9 cellular contexts compared by ENCODE assay signal in genomic region chr2:42192642-42193566, GRCh38. TPM values are rescaled to one million over a fixed set of nuclear protein-coding genes. Genes with fewer than 3 reads are reported as not detected.
A peak's percentile ranks its signal among the peaks of the same experiment; 100 is the strongest.
DNase-seq lines count a peak whose midpoint lies in the region; ATAC-seq lines count a peak whose summit lies in the region.
"Had no signal": no experiment of that assay in that cellular context is flagged by ENCODE, and none has a peak within 500 bp of the region (broad histone marks: within the 10 kb centered on the region; RNA-seq: fewer than 3 reads in every experiment).

No MANE protein-coding gene starts in this region.

- DNase-seq in activated naive CD4-positive, alpha-beta T cell treated with anti-CD3 and anti-CD28 coated beads for 36 hours: peak; percentile 32
- DNase-seq in activated naive CD4-positive, alpha-beta T cell treated with Interleukin-2 at 50 U/mL for 16 hours: no peak
- DNase-seq in activated naive CD8-positive, alpha-beta T cell treated with anti-CD3 and anti-CD28 coated beads, Interleukin-2, amount 10 ng/mL, durations not matched to agents 7 days and 5 days: no peak
- no peak for DNase-seq in activated CD4-positive, alpha-beta T cell treated with anti-CD3 and anti-CD28 coated beads, Interleukin-2, amount 50 U/mL, for 48 hours
- DNase-seq in NCI-H446 (lab: John Stamatoyannopoulos, UW): no peak
- DNase-seq: sigmoid colon had no signal

- no peaks in the 10 kb centered on the region for H3K9me3 Mint-ChIP-seq in activated naive CD4-positive, alpha-beta T cell treated with anti-CD3 and anti-CD28 coated beads for 36 hours
- no peaks in the 10 kb centered on the region for H3K9me3 Mint-ChIP-seq in activated naive CD8-positive, alpha-beta T cell treated with anti-CD3 and anti-CD28 coated beads, Interleukin-2, amount 10 ng/mL, durations not matched to agents 7 days and 5 days
- H3K9me3 Mint-ChIP-seq in stimulated activated naive CD8-positive, alpha-beta T cell treated with anti-CD3 and anti-CD28 coated beads, Interleukin-15, Interleukin-2, amounts not matched to agents 100 ng/mL and 50 ng/mL, for 24 hours: no peaks in the 10 kb centered on the region

- peaks cover under 1% of the 10 kb centered on the region for H3K36me3 Mint-ChIP-seq in activated naive CD4-positive, alpha-beta T cell treated with anti-CD3 and anti-CD28 coated beads for 36 hours (ENCODE audit: low read depth)
- peaks cover 8% of the 10 kb centered on the region for H3K36me3 Mint-ChIP-seq in activated naive CD8-positive, alpha-beta T cell treated with anti-CD3 and anti-CD28 coated beads, Interleukin-2, amount 10 ng/mL, durations not matched to agents 7 days and 5 days
- H3K36me3 Mint-ChIP-seq in stimulated activated naive CD8-positive, alpha-beta T cell treated with anti-CD3 and anti-CD28 coated beads, Interleukin-15, Interleukin-2, amounts not matched to agents 100 ng/mL and 50 ng/mL, for 24 hours (ENCODE audit: low read depth): peaks cover 15% of the 10 kb centered on the region

- no peak overlapping the region for H3K4me3 Mint-ChIP-seq in activated naive CD4-positive, alpha-beta T cell treated with anti-CD3 and anti-CD28 coated beads for 36 hours
- no peak overlapping the region for H3K4me3 Mint-ChIP-seq in activated naive CD8-positive, alpha-beta T cell treated with anti-CD3 and anti-CD28 coated beads, Interleukin-2, amount 10 ng/mL, durations not matched to agents 7 days and 5 days
- H3K4me3 Mint-ChIP-seq in stimulated activated naive CD8-positive, alpha-beta T cell treated with anti-CD3 and anti-CD28 coated beads, Interleukin-15, Interleukin-2, amounts not matched to agents 100 ng/mL and 50 ng/mL, for 24 hours: no peak overlapping the region

- intact Hi-C loops in activated naive CD4-positive, alpha-beta T cell treated with anti-CD3 and anti-CD28 coated beads for 36 hours (cut with micrococcal nuclease): loop anchor here (1.0 kb wide), 2 partner anchors 13 to 22 kb away; no protein-coding TSS in a partner anchor

- POLR2A ChIA-PET in activated naive CD8-positive, alpha-beta T cell treated with anti-CD3 and anti-CD28 coated beads, Interleukin-2, amount 10 ng/mL, durations not matched to agents 7 days and 5 days (lab: Charles Lee): interaction anchor here (0.7 to 2.4 kb wide), 2 partner anchors 12 to 87 kb away, joined by 3 to 6 read pairs; no protein-coding TSS in a partner anchor

- ATAC-seq in HG03025 (IDR thresholded peaks at IDR 0.05; ENCODE audit: low FRiP score, unreplicated experiment) (peak; percentile 85), HG02610 (IDR thresholded peaks at IDR 0.05; ENCODE audit: unreplicated experiment) (no peak)
- peak; percentile 53 for ATAC-seq in activated naive CD8-positive, alpha-beta T cell treated with anti-CD3 and anti-CD28 coated beads, Interleukin-2, amount 10 ng/mL, durations not matched to agents 7 days and 5 days (ENCODE audit: low read depth)

- peak overlapping the region; percentile 65 for H3K27ac Mint-ChIP-seq in activated naive CD4-positive, alpha-beta T cell treated with anti-CD3 and anti-CD28 coated beads for 36 hours
- H3K27ac Mint-ChIP-seq in activated naive CD8-positive, alpha-beta T cell treated with anti-CD3 and anti-CD28 coated beads, Interleukin-2, amount 10 ng/mL, durations not matched to agents 7 days and 5 days: peak overlapping the region; percentile 11
- peak overlapping the region; percentile 26 for H3K27ac Mint-ChIP-seq in stimulated activated naive CD8-positive, alpha-beta T cell treated with anti-CD3 and anti-CD28 coated beads, Interleukin-15, Interleukin-2, amounts not matched to agents 100 ng/mL and 50 ng/mL, for 24 hours

- H3K27me3 Mint-ChIP-seq in activated naive CD4-positive, alpha-beta T cell treated with anti-CD3 and anti-CD28 coated beads for 36 hours (ENCODE audit: low read depth): no peaks in the 10 kb centered on the region
- H3K27me3 Mint-ChIP-seq in activated naive CD8-positive, alpha-beta T cell treated with anti-CD3 and anti-CD28 coated beads, Interleukin-2, amount 10 ng/mL, durations not matched to agents 7 days and 5 days: no peaks in the 10 kb centered on the region
- no peaks in the 10 kb centered on the region for H3K27me3 Mint-ChIP-seq in stimulated activated naive CD8-positive, alpha-beta T cell treated with anti-CD3 and anti-CD28 coated beads, Interleukin-15, Interleukin-2, amounts not matched to agents 100 ng/mL and 50 ng/mL, for 24 hours

- CTCF ChIA-PET in activated naive CD4-positive, alpha-beta T cell treated with anti-CD3 and anti-CD28 coated beads for 36 hours (lab: Charles Lee): interaction anchor here (0.5 to 4.3 kb wide), 3 partner anchors 13 to 97 kb away, joined by 3 to 75 read pairs (median 7); no protein-coding TSS in a partner anchor

- H3K4me1 Mint-ChIP-seq in activated naive CD4-positive, alpha-beta T cell treated with anti-CD3 and anti-CD28 coated beads for 36 hours (ENCODE audit: low read depth): peaks cover 73% of the 10 kb centered on the region
- H3K4me1 Mint-ChIP-seq in activated naive CD8-positive, alpha-beta T cell treated with anti-CD3 and anti-CD28 coated beads, Interleukin-2, amount 10 ng/mL, durations not matched to agents 7 days and 5 days: peaks cover 28% of the 10 kb centered on the region
- peaks cover 81% of the 10 kb centered on the region for H3K4me1 Mint-ChIP-seq in stimulated activated naive CD8-positive, alpha-beta T cell treated with anti-CD3 and anti-CD28 coated beads, Interleukin-15, Interleukin-2, amounts not matched to agents 100 ng/mL and 50 ng/mL, for 24 hours (ENCODE audit: low read depth)

RNA-seq across cellular contexts. Expression of gene EML4, which starts 23.8 kb away (rescaled TPM):
- 10 to 100 TPM; 65.8 to 65.9 TPM for total RNA-seq in activated naive CD4-positive, alpha-beta T cell treated with anti-CD3 and anti-CD28 coated beads for 36 hours
- 100 to 1,000 TPM; 111 to 119 TPM for total RNA-seq in activated naive CD8-positive, alpha-beta T cell treated with anti-CD3 and anti-CD28 coated beads, Interleukin-2, amount 10 ng/mL, durations not matched to agents 7 days and 5 days

Comparison
In these comparisons a context has a peak if more than half of its experiments do, and no peak if none do; other contexts are left out.
1. H3K27ac Mint-ChIP-seq: peak in every context shown above with its lines; median percentile 65 in activated naive CD4-positive, alpha-beta T cell treated with anti-CD3 and anti-CD28 coated beads for 36 hours; 26 in stimulated activated naive CD8-positive, alpha-beta T cell treated with anti-CD3 and anti-CD28 coated beads, Interleukin-15, Interleukin-2, amounts not matched to agents 100 ng/mL and 50 ng/mL, for 24 hours; 11 in activated naive CD8-positive, alpha-beta T cell treated with anti-CD3 and anti-CD28 coated beads, Interleukin-2, amount 10 ng/mL, durations not matched to agents 7 days and 5 days.